Comparison of ENCODE assay signal across 13 cellular contexts in genomic region chr1:165218666-165219065, GRCh38.
"Had no signal": no experiment of that assay in that cellular context is flagged by ENCODE, and none has a peak within 500 bp of the region (broad histone marks: within the 10 kb centered on the region; RNA-seq: fewer than 3 reads in every experiment).

No MANE protein-coding gene starts in this region.

- H3K4me1 ChIP-seq: ascending aorta, thyroid gland had no signal

- H3K9me3 ChIP-seq: ascending aorta, thyroid gland had no signal

- ATAC-seq: activated CD4-positive, alpha-beta T cell treated with anti-CD3 and anti-CD28 coated beads for 36 hours; stimulated activated effector memory CD8-positive, alpha-beta T cell treated with anti-CD3 and anti-CD28 coated beads, Interleukin-12 subunit alpha, Interleukin-12 subunit beta, amount 100 ng/mL, for 72 hours had no signal

- H3K4me3 Mint-ChIP-seq: activated CD4-positive, alpha-beta memory T cell treated with anti-CD3 and anti-CD28 coated beads, Interleukin-2, amount 10 ng/mL, durations not matched to agents 7 days and 5 days; activated CD4-positive, alpha-beta T cell treated with anti-CD3 and anti-CD28 coated beads for 36 hours; activated naive CD4-positive, alpha-beta T cell treated with anti-CD3 and anti-CD28 coated beads, Interleukin-2, amount 10 ng/mL, durations not matched to agents 7 days and 5 days; activated T-cell treated with anti-CD3 and anti-CD28 coated beads, Interleukin-2, amount 50 U/mL, for 24 hours; dendritic cell treated with granulocyte-macrophage colony-stimulating factor and Interleukin-4, amounts not matched to agents 40 ng/mL and 50 ng/mL, for 4 days; stimulated activated effector memory CD8-positive, alpha-beta T cell treated with anti-CD3 and anti-CD28 coated beads, Interleukin-12 subunit alpha, Interleukin-12 subunit beta, amount 100 ng/mL, for 72 hours had no signal

- H3K27ac ChIP-seq: ascending aorta, thyroid gland had no signal

- H3K27ac Mint-ChIP-seq: activated CD4-positive, alpha-beta memory T cell treated with anti-CD3 and anti-CD28 coated beads, Interleukin-2, amount 10 ng/mL, durations not matched to agents 7 days and 5 days; activated CD4-positive, alpha-beta T cell treated with anti-CD3 and anti-CD28 coated beads for 36 hours; activated naive CD4-positive, alpha-beta T cell treated with anti-CD3 and anti-CD28 coated beads, Interleukin-2, amount 10 ng/mL, durations not matched to agents 7 days and 5 days; activated T-cell treated with anti-CD3 and anti-CD28 coated beads, Interleukin-2, amount 50 U/mL, for 24 hours; dendritic cell treated with granulocyte-macrophage colony-stimulating factor and Interleukin-4, amounts not matched to agents 40 ng/mL and 50 ng/mL, for 4 days; stimulated activated effector memory CD8-positive, alpha-beta T cell treated with anti-CD3 and anti-CD28 coated beads, Interleukin-12 subunit alpha, Interleukin-12 subunit beta, amount 100 ng/mL, for 72 hours had no signal

- H3K4me3 ChIP-seq: ascending aorta, thyroid gland had no signal

- H3K36me3 ChIP-seq: ascending aorta, thyroid gland had no signal

- H3K4me1 Mint-ChIP-seq: activated CD4-positive, alpha-beta memory T cell treated with anti-CD3 and anti-CD28 coated beads, Interleukin-2, amount 10 ng/mL, durations not matched to agents 7 days and 5 days; activated CD4-positive, alpha-beta T cell treated with anti-CD3 and anti-CD28 coated beads for 36 hours; activated naive CD4-positive, alpha-beta T cell treated with anti-CD3 and anti-CD28 coated beads, Interleukin-2, amount 10 ng/mL, durations not matched to agents 7 days and 5 days; stimulated activated effector memory CD8-positive, alpha-beta T cell treated with anti-CD3 and anti-CD28 coated beads, Interleukin-12 subunit alpha, Interleukin-12 subunit beta, amount 100 ng/mL, for 72 hours had no signal

- H3K9me3 Mint-ChIP-seq: activated CD4-positive, alpha-beta memory T cell treated with anti-CD3 and anti-CD28 coated beads, Interleukin-2, amount 10 ng/mL, durations not matched to agents 7 days and 5 days; activated naive CD4-positive, alpha-beta T cell treated with anti-CD3 and anti-CD28 coated beads, Interleukin-2, amount 10 ng/mL, durations not matched to agents 7 days and 5 days; activated T-cell treated with anti-CD3 and anti-CD28 coated beads, Interleukin-2, amount 50 U/mL, for 24 hours; dendritic cell treated with granulocyte-macrophage colony-stimulating factor and Interleukin-4, amounts not matched to agents 40 ng/mL and 50 ng/mL, for 4 days had no signal

- DNase-seq: activated CD4-positive, alpha-beta memory T cell treated with anti-CD3 and anti-CD28 coated beads, Interleukin-2, amount 10 ng/mL, durations not matched to agents 7 days and 5 days; activated CD4-positive, alpha-beta T cell treated with anti-CD3 and anti-CD28 coated beads for 36 hours; activated naive CD4-positive, alpha-beta T cell treated with anti-CD3 and anti-CD28 coated beads, Interleukin-2, amount 10 ng/mL, durations not matched to agents 7 days and 5 days; activated T-cell treated with anti-CD3 and anti-CD28 coated beads, Interleukin-2, amount 50 U/mL, for 24 hours; effector memory CD4-positive, alpha-beta T cell; foreskin melanocyte; kidney glomerular epithelial cell; mesenchymal stem cell; stimulated activated CD4-positive, alpha-beta T cell treated with anti-CD3 and anti-CD28 coated beads, Interleukin-12 subunit alpha, Interleukin-12 subunit beta, amount 100 ng/mL, for 4 hours; thyroid gland had no signal

- H3K36me3 Mint-ChIP-seq: activated naive CD4-positive, alpha-beta T cell treated with anti-CD3 and anti-CD28 coated beads, Interleukin-2, amount 10 ng/mL, durations not matched to agents 7 days and 5 days; stimulated activated effector memory CD8-positive, alpha-beta T cell treated with anti-CD3 and anti-CD28 coated beads, Interleukin-12 subunit alpha, Interleukin-12 subunit beta, amount 100 ng/mL, for 72 hours had no signal

- H3K27me3 ChIP-seq: ascending aorta, thyroid gland had no signal
